ENCODE assay signal across 8 cellular contexts in the genomic region with DNA sequence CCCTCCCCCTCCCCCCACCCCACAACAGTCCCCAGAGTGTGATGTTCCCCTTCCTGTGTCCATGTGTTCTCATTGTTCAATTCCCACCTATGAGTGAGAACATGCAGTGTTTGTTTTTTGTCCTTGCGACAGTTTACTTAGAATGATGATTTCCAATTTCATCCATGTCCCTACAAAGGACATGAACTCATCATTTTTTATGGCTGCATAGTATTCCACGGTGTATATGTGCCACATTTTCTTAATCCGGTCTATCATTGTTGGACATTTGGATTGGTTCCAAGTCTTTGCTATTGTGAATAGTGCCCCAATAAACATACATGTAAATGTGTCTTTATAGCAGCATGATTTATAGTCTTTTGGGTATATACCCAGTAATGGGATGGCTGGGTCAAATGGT. TPM values are rescaled to one million over a fixed set of nuclear protein-coding genes. Genes with fewer than 3 reads are reported as not detected.
DNase-seq lines count a peak whose midpoint lies in the region; ATAC-seq, FAIRE-seq and TF ChIP-seq lines count a peak whose summit lies in the region.
"Not testable (repeated sequence)": the region's sequence is repeated elsewhere in the genome, so short reads cannot be mapped to it uniquely, and the experiment has no call there.

No MANE protein-coding gene starts in this region.

- FAIRE-seq in K562 (lab: Jason Lieb, UNC), result not testable (repeated sequence)

- H3K9me3 ChIP-seq in CD8-positive, alpha-beta memory T cell (ENCODE audit: low read length); K562 (replicated peaks; ENCODE audit: control insufficient read depth, insufficient read depth, low read depth, low read length): not testable (repeated sequence)

- POLR2A ChIA-PET in CD8-positive, alpha-beta memory T cell (lab: Charles Lee); activated CD8-positive, alpha-beta T cell treated with anti-CD3 and anti-CD28 coated beads for 36 hours (lab: Charles Lee); K562 (lab: Yijun Ruan, JAX): not testable (repeated sequence)

- not testable (repeated sequence) for H3K36me3 ChIP-seq in CD8-positive, alpha-beta memory T cell (ENCODE audit: insufficient read depth, low read length)
- H3K36me3 ChIP-seq in K562 (ENCODE audit: control insufficient read depth, insufficient read depth, low read length), result peaks cover 56% of the 10 kb centered on the region

- not testable (repeated sequence) for H3K27ac ChIP-seq in CD8-positive, alpha-beta memory T cell (ENCODE audit: low read depth, low read length); K562 (ENCODE audit: extremely low read depth, low read depth, low read length)

- peaks cover 61% of the 10 kb centered on the region for H3K79me2 ChIP-seq in K562 (ENCODE audit: control insufficient read depth, insufficient read depth, low read length)

- peak overlapping the region in 6 of 8 donors; percentile 2 to 99 (median 38) for H3K27ac Mint-ChIP-seq in CD8-positive, alpha-beta memory T cell
- peak overlapping the region; percentile 46 for H3K27ac Mint-ChIP-seq in activated CD8-positive, alpha-beta T cell treated with anti-CD3 and anti-CD28 coated beads for 36 hours
- H3K27ac Mint-ChIP-seq in activated naive CD4-positive, alpha-beta T cell treated with anti-CD3 and anti-CD28 coated beads, Interleukin-2, amount 50 U/mL, for 24 hours; nephron; stimulated activated naive CD8-positive, alpha-beta T cell treated with anti-CD3 and anti-CD28 coated beads, Interleukin-15, Interleukin-2, amounts not matched to agents 100 ng/mL and 50 ng/mL, for 24 hours: not testable (repeated sequence)
- peak overlapping the region in 3 of 6 donors; percentile 14 to 56 (median 24) for H3K27ac Mint-ChIP-seq in immature natural killer cell

- not testable (repeated sequence) for H3K9me1 ChIP-seq in K562 (ENCODE audit: control insufficient read depth, insufficient read depth, low read length)

- peak overlapping the region in 5 of 7 donors; percentile 10 to 54 (median 50) for H3K4me3 Mint-ChIP-seq in CD8-positive, alpha-beta memory T cell
- peak overlapping the region; percentile 29 for H3K4me3 Mint-ChIP-seq in activated CD8-positive, alpha-beta T cell treated with anti-CD3 and anti-CD28 coated beads for 36 hours
- H3K4me3 Mint-ChIP-seq in activated naive CD4-positive, alpha-beta T cell treated with anti-CD3 and anti-CD28 coated beads, Interleukin-2, amount 50 U/mL, for 24 hours, result peak overlapping the region; percentile 99
- peak overlapping the region in 4 of 5 donors; percentile 5 to 42 (median 20) for H3K4me3 Mint-ChIP-seq in immature natural killer cell
- peak overlapping the region; percentile 38 to 72 (median 61) for H3K4me3 Mint-ChIP-seq in nephron
- peak overlapping the region; percentile 96 for H3K4me3 Mint-ChIP-seq in stimulated activated naive CD8-positive, alpha-beta T cell treated with anti-CD3 and anti-CD28 coated beads, Interleukin-15, Interleukin-2, amounts not matched to agents 100 ng/mL and 50 ng/mL, for 24 hours

- not testable (repeated sequence) for H3K27me3 Mint-ChIP-seq in CD8-positive, alpha-beta memory T cell; activated CD8-positive, alpha-beta T cell treated with anti-CD3 and anti-CD28 coated beads for 36 hours; activated naive CD4-positive, alpha-beta T cell treated with anti-CD3 and anti-CD28 coated beads, Interleukin-2, amount 50 U/mL, for 24 hours; nephron (ENCODE audit: low read depth); stimulated activated naive CD8-positive, alpha-beta T cell treated with anti-CD3 and anti-CD28 coated beads, Interleukin-15, Interleukin-2, amounts not matched to agents 100 ng/mL and 50 ng/mL, for 24 hours
- peaks cover 2 to 16% (median 10%) of the 10 kb centered on the region in 3 donors for H3K27me3 Mint-ChIP-seq in immature natural killer cell (ENCODE audit: low read depth in 3 of 3)

- H2AFZ ChIP-seq in K562 (ENCODE audit: low read depth, low read length), result not testable (repeated sequence)

- not testable (repeated sequence) for BruUV-seq in K562 (replicated peaks; lab: Mats Ljungman, UMichigan)

- H3K4me1 ChIP-seq in CD8-positive, alpha-beta memory T cell (ENCODE audit: insufficient read depth, low read length), result peaks cover 25% of the 10 kb centered on the region
- H3K4me1 ChIP-seq in K562 (replicated peaks in 1 of 2; ENCODE audit: control insufficient read depth in 2 of 2, insufficient read depth in 2 of 2, low read length in 2 of 2), result peaks cover 3 to 13% of the 10 kb centered on the region in 2 experiments; a peak in 3 of 5 replicates

- not testable (repeated sequence) for TF ChIP-seq POLR2A in K562 (conservative IDR thresholded peaks at IDR 0.05)

- H3K9ac ChIP-seq in K562 (ENCODE audit: insufficient read depth in 1 of 2, low read depth in 2 of 2, low read length in 2 of 2), result not testable (repeated sequence)

- not testable (repeated sequence) for H3K9me3 Mint-ChIP-seq in CD8-positive, alpha-beta memory T cell; activated CD8-positive, alpha-beta T cell treated with anti-CD3 and anti-CD28 coated beads for 36 hours; activated naive CD4-positive, alpha-beta T cell treated with anti-CD3 and anti-CD28 coated beads, Interleukin-2, amount 50 U/mL, for 24 hours; immature natural killer cell; nephron; stimulated activated naive CD8-positive, alpha-beta T cell treated with anti-CD3 and anti-CD28 coated beads, Interleukin-15, Interleukin-2, amounts not matched to agents 100 ng/mL and 50 ng/mL, for 24 hours

- not testable (repeated sequence) for TF ChIP-seq RAD21 in K562 (CRISPR knock-in tag; conservative IDR thresholded peaks at IDR 0.05 in 1 of 2, IDR thresholded peaks at IDR 0.05 in 1 of 2)

- TF ChIP-seq EP300 in K562 (IDR thresholded peaks at IDR 0.05; ENCODE audit: low read length), result not testable (repeated sequence)

- H3K36me3 Mint-ChIP-seq in CD8-positive, alpha-beta memory T cell, result peaks cover 10 to 49% (median 19%) of the 10 kb centered on the region in 3 donors
- peaks cover 50% of the 10 kb centered on the region for H3K36me3 Mint-ChIP-seq in activated CD8-positive, alpha-beta T cell treated with anti-CD3 and anti-CD28 coated beads for 36 hours (ENCODE audit: low read depth)
- peaks cover 22% of the 10 kb centered on the region for H3K36me3 Mint-ChIP-seq in activated naive CD4-positive, alpha-beta T cell treated with anti-CD3 and anti-CD28 coated beads, Interleukin-2, amount 50 U/mL, for 24 hours
- H3K36me3 Mint-ChIP-seq in immature natural killer cell (peaks cover 4 to 18% (median 12%) of the 10 kb centered on the region in 3 donors), nephron (ENCODE audit: low read depth) (peaks cover 52% of the 10 kb centered on the region)
- H3K36me3 Mint-ChIP-seq in stimulated activated naive CD8-positive, alpha-beta T cell treated with anti-CD3 and anti-CD28 coated beads, Interleukin-15, Interleukin-2, amounts not matched to agents 100 ng/mL and 50 ng/mL, for 24 hours (ENCODE audit: low read depth), result peaks cover 55% of the 10 kb centered on the region

- not testable (repeated sequence) for ATAC-seq in SK-N-SH treated with all-trans-retinoic acid at 6 μM for 48 hours; activated CD8-positive, alpha-beta T cell treated with anti-CD3 and anti-CD28 coated beads for 36 hours; K562

- TF ChIP-seq CTCF in activated CD8-positive, alpha-beta T cell treated with anti-CD3 and anti-CD28 coated beads for 36 hours (IDR thresholded peaks at IDR 0.05); K562 (IDR thresholded peaks at IDR 0.05 in 2 of 3, conservative IDR thresholded peaks at IDR 0.05 in 1 of 3; ENCODE audit: insufficient read depth in 2 of 3, low read depth in 1 of 3, low read length in 3 of 3); nephron (IDR thresholded peaks at IDR 0.05; ENCODE audit: unreplicated experiment in 3 of 3): not testable (repeated sequence)

- CTCF ChIA-PET in CD8-positive, alpha-beta memory T cell (lab: Charles Lee); activated CD8-positive, alpha-beta T cell treated with anti-CD3 and anti-CD28 coated beads for 36 hours (lab: Charles Lee); K562 (lab: Yijun Ruan, JAX; ENCODE audit: low intra/inter-chr PET ratio): not testable (repeated sequence)

- intact Hi-C loops in activated CD8-positive, alpha-beta T cell treated with anti-CD3 and anti-CD28 coated beads for 36 hours (cut with micrococcal nuclease); K562 (cut with micrococcal nuclease): not testable (repeated sequence)

- not testable (repeated sequence) for H3K27me3 ChIP-seq in CD8-positive, alpha-beta memory T cell (ENCODE audit: insufficient read depth, low read length, poor library complexity, severe bottlenecking); K562 (ENCODE audit: control insufficient read depth in 2 of 2, insufficient read depth in 2 of 2, low read length in 2 of 2)

- H3K4me2 ChIP-seq in K562 (ENCODE audit: insufficient read depth, low read length), result not testable (repeated sequence)

- in situ Hi-C loops in K562 (cut with MboI), result not testable (repeated sequence)

- 77% methylated on average over 2 of the region's 3 CpGs for WGBS in K562 (ENCODE audit: insufficient coverage, low coverage, missing lambda C conversion rate)

- H3K4me1 Mint-ChIP-seq in CD8-positive, alpha-beta memory T cell, result peaks cover 57 to 72% (median 71%) of the 10 kb centered on the region in 3 donors
- peaks cover 54% of the 10 kb centered on the region for H3K4me1 Mint-ChIP-seq in activated CD8-positive, alpha-beta T cell treated with anti-CD3 and anti-CD28 coated beads for 36 hours (ENCODE audit: low read depth)
- H3K4me1 Mint-ChIP-seq in activated naive CD4-positive, alpha-beta T cell treated with anti-CD3 and anti-CD28 coated beads, Interleukin-2, amount 50 U/mL, for 24 hours, result peaks cover 55% of the 10 kb centered on the region
- H3K4me1 Mint-ChIP-seq in immature natural killer cell (peaks cover 54 to 72% of the 10 kb centered on the region in 2 donors), nephron (peaks cover 25% of the 10 kb centered on the region)
- H3K4me1 Mint-ChIP-seq in stimulated activated naive CD8-positive, alpha-beta T cell treated with anti-CD3 and anti-CD28 coated beads, Interleukin-15, Interleukin-2, amounts not matched to agents 100 ng/mL and 50 ng/mL, for 24 hours (ENCODE audit: low read depth), result peaks cover 56% of the 10 kb centered on the region

- not testable (repeated sequence) for H3K4me3 ChIP-seq in CD8-positive, alpha-beta memory T cell (ENCODE audit: low read length); K562

- DNase-seq in CD8-positive, alpha-beta memory T cell; activated CD8-positive, alpha-beta T cell treated with anti-CD3 and anti-CD28 coated beads for 36 hours; K562 (ENCODE audit: extremely low read depth in 1 of 4, low spot score in 3 of 4); immature natural killer cell: not testable (repeated sequence)

- peaks cover 27% of the 10 kb centered on the region for H4K20me1 ChIP-seq in K562 (replicated peaks; ENCODE audit: control insufficient read depth, insufficient read depth, low read length)

RNA-seq across cellular contexts. Expression of a gene that starts 2.4 kb away (rescaled TPM):
- total RNA-seq in CD8-positive, alpha-beta memory T cell, result 10 to 100 TPM; 48.5 to 51.0 TPM
- polyA plus RNA-seq in CD8-positive, alpha-beta memory T cell, result 64.7 TPM
- 10 to 100 TPM; 48.5 to 51.1 TPM for total RNA-seq in activated CD8-positive, alpha-beta T cell treated with anti-CD3 and anti-CD28 coated beads for 36 hours
- total RNA-seq in K562 (2011; cell fraction: chromatin; rRNA removed; ENCODE audit: low replicate concordance), result 23.2 and 27.4 TPM in 2 replicates
- total RNA-seq in K562 (2011; cell fraction: nucleolus; rRNA removed), result 25.4 and 28.3 TPM in 2 replicates
- 34.5 and 42.1 TPM in 2 replicates for total RNA-seq in K562 (2011; cell fraction: nucleoplasm; rRNA removed)
- total RNA-seq in K562 (2014; rRNA removed) (64.7 and 71.2 TPM in 2 replicates), K562 (2014; rRNA removed; fragmentation: Illumina TruSeq; extraction: Trizol) (65.1 and 71.9 TPM in 2 replicates), K562 (2015; rRNA removed; fragmentation: Illumina TruSeq; extraction: Trizol) (59.1 and 61.1 TPM in 2 replicates), K562 (2021) (59.1 and 59.7 TPM in 2 replicates)
- polyA plus RNA-seq in K562 (2011; rRNA removed) (93.5 and 110 TPM in 2 replicates), K562 (2014; fragmentation: Illumina TruSeq; extraction: Trizol) (68.9 and 82.5 TPM in 2 replicates), K562 (2014; fragmentation: Nextera tagmentation; extraction: Ambion mirVana) (10 to 100 TPM; 10.8 to 17.4 TPM), K562 (2014; rRNA removed) (85.9 and 88.6 TPM in 2 replicates), immature natural killer cell (10 to 100 TPM; 68.0 to 95.0 (median 83.7) TPM)
- 76.2 and 102 TPM in 2 replicates for polyA plus RNA-seq in K562 (2011; cell fraction: cytosol; rRNA removed)
- polyA plus RNA-seq in K562 (2011; cell fraction: nucleus; rRNA removed), result 25.8 and 43.8 TPM in 2 replicates
- 40.7 and 48.5 TPM in 2 replicates for polyA plus RNA-seq in K562 (2012)
- polyA minus RNA-seq in K562 (2011; rRNA and poly(A)+ RNA removed), result 67.2 and 71.6 TPM in 2 replicates
- polyA minus RNA-seq in K562 (2011; cell fraction: cytosol; rRNA and poly(A)+ RNA removed), result 20.2 and 28.6 TPM in 2 replicates
- polyA minus RNA-seq in K562 (2011; cell fraction: nucleus; rRNA and poly(A)+ RNA removed), result 21.7 and 40.9 TPM in 2 replicates

Comparison
In these comparisons a context has a peak if more than half of its experiments do, and no peak if none do; other contexts are left out.
1. H3K4me3 Mint-ChIP-seq: peak in every context shown above with its lines; median percentile 99 in activated naive CD4-positive, alpha-beta T cell treated with anti-CD3 and anti-CD28 coated beads, Interleukin-2, amount 50 U/mL, for 24 hours; 96 in stimulated activated naive CD8-positive, alpha-beta T cell treated with anti-CD3 and anti-CD28 coated beads, Interleukin-15, Interleukin-2, amounts not matched to agents 100 ng/mL and 50 ng/mL, for 24 hours; 61 in nephron; 50 in CD8-positive, alpha-beta memory T cell; 29 in activated CD8-positive, alpha-beta T cell treated with anti-CD3 and anti-CD28 coated beads for 36 hours; 20 in immature natural killer cell.